Comparison of ENCODE assay signal across 1 cellular context in the genomic region with DNA sequence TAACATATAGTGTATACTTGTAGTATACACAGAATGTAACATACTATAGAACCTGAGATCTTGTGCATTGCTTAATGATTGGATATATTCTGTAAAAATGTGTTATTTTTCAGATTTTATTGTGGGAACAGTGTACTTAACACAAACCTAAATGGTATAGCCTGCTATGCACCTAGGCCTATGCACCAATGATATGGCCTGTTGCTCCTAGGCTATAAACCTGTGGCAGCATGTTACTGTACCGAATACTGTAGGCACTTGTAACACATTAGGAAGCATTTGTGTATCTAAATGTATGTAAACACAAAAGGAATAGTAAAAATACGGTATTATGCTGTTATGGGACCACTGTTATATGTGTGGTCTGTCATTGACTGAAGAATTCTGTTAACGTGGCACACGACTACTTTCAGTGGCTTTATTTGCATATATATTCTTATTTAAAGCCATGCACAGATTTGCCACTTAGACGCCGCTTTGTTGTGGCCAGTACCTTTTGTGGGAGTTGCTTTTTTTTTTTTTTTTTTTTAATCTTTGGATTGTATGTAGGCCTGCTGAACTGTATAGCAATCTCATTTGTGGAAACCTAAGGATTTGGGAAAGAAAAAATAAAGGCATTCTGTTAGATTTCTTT.
TF ChIP-seq lines count a peak whose summit lies in the region.

No MANE protein-coding gene starts in this region.

TF ChIP-seq in K562, 482 proteins besides CTCF, POLR2A, EP300 and RAD21:
- TF ChIP-seq FOXP1 (CRISPR knock-in tag; IDR thresholded peaks at IDR 0.05), result no peak
- TF ChIP-seq, protein P1, sequence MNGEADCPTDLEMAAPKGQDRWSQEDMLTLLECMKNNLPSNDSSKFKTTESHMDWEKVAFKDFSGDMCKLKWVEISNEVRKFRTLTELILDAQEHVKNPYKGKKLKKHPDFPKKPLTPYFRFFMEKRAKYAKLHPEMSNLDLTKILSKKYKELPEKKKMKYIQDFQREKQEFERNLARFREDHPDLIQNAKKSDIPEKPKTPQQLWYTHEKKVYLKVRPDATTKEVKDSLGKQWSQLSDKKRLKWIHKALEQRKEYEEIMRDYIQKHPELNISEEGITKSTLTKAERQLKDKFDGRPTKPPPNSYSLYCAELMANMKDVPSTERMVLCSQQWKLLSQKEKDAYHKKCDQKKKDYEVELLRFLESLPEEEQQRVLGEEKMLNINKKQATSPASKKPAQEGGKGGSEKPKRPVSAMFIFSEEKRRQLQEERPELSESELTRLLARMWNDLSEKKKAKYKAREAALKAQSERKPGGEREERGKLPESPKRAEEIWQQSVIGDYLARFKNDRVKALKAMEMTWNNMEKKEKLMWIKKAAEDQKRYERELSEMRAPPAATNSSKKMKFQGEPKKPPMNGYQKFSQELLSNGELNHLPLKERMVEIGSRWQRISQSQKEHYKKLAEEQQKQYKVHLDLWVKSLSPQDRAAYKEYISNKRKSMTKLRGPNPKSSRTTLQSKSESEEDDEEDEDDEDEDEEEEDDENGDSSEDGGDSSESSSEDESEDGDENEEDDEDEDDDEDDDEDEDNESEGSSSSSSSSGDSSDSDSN (IDR thresholded peaks at IDR 0.05; ENCODE audit: borderline replicate concordance in 1 of 2, low read depth in 2 of 2, low read length in 2 of 2), result no peak
- TF ChIP-seq, protein P2, sequence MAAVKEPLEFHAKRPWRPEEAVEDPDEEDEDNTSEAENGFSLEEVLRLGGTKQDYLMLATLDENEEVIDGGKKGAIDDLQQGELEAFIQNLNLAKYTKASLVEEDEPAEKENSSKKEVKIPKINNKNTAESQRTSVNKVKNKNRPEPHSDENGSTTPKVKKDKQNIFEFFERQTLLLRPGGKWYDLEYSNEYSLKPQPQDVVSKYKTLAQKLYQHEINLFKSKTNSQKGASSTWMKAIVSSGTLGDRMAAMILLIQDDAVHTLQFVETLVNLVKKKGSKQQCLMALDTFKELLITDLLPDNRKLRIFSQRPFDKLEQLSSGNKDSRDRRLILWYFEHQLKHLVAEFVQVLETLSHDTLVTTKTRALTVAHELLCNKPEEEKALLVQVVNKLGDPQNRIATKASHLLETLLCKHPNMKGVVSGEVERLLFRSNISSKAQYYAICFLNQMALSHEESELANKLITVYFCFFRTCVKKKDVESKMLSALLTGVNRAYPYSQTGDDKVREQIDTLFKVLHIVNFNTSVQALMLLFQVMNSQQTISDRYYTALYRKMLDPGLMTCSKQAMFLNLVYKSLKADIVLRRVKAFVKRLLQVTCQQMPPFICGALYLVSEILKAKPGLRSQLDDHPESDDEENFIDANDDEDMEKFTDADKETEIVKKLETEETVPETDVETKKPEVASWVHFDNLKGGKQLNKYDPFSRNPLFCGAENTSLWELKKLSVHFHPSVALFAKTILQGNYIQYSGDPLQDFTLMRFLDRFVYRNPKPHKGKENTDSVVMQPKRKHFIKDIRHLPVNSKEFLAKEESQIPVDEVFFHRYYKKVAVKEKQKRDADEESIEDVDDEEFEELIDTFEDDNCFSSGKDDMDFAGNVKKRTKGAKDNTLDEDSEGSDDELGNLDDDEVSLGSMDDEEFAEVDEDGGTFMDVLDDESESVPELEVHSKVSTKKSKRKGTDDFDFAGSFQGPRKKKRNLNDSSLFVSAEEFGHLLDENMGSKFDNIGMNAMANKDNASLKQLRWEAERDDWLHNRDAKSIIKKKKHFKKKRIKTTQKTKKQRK (IDR thresholded peaks at IDR 0.05; ENCODE audit: borderline replicate concordance, low read depth, low read length), result no peak
- no peak for TF ChIP-seq TEAD4 (IDR thresholded peaks at IDR 0.05; ENCODE audit: low read length)
- TF ChIP-seq TEAD4 (CRISPR knock-in tag; IDR thresholded peaks at IDR 0.05; ENCODE audit: borderline replicate concordance), result no peak
- TF ChIP-seq ZNF584 (CRISPR knock-in tag; IDR thresholded peaks at IDR 0.05; ENCODE audit: low read depth), result no peak
- no peak for TF ChIP-seq CAMTA2 (CRISPR knock-in tag; conservative IDR thresholded peaks at IDR 0.05)
- TF ChIP-seq POLR2G (IDR thresholded peaks at IDR 0.05; ENCODE audit: low read depth, low read length), result no peak
- no peak for TF ChIP-seq MAFF (IDR thresholded peaks at IDR 0.05; ENCODE audit: low read length)
- TF ChIP-seq, protein P3, sequence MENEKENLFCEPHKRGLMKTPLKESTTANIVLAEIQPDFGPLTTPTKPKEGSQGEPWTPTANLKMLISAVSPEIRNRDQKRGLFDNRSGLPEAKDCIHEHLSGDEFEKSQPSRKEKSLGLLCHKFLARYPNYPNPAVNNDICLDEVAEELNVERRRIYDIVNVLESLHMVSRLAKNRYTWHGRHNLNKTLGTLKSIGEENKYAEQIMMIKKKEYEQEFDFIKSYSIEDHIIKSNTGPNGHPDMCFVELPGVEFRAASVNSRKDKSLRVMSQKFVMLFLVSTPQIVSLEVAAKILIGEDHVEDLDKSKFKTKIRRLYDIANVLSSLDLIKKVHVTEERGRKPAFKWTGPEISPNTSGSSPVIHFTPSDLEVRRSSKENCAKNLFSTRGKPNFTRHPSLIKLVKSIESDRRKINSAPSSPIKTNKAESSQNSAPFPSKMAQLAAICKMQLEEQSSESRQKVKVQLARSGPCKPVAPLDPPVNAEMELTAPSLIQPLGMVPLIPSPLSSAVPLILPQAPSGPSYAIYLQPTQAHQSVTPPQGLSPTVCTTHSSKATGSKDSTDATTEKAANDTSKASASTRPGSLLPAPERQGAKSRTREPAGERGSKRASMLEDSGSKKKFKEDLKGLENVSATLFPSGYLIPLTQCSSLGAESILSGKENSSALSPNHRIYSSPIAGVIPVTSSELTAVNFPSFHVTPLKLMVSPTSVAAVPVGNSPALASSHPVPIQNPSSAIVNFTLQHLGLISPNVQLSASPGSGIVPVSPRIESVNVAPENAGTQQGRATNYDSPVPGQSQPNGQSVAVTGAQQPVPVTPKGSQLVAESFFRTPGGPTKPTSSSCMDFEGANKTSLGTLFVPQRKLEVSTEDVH (IDR thresholded peaks at IDR 0.05; ENCODE audit: low read depth, partially characterized antibody), result no peak
- TF ChIP-seq ZZZ3 (IDR thresholded peaks at IDR 0.05), result no peak
- TF ChIP-seq RFX1 (IDR thresholded peaks at IDR 0.05), result no peak
- TF ChIP-seq MTA3 (IDR thresholded peaks at IDR 0.05; ENCODE audit: borderline replicate concordance), result no peak
- TF ChIP-seq ZNF184 (CRISPR knock-in tag; IDR thresholded peaks at IDR 0.05), result no peak
- no peak for TF ChIP-seq ZEB2 (IDR thresholded peaks at IDR 0.05)
- TF ChIP-seq, protein P4, sequence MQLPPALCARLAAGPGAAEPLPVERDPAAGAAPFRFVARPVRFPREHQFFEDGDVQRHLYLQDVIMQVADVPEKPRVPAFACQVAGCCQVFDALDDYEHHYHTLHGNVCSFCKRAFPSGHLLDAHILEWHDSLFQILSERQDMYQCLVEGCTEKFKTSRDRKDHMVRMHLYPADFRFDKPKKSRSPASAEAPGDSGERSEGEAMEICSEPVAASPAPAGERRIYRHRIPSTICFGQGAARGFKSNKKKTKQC (CRISPR knock-in tag; IDR thresholded peaks at IDR 0.05), result no peak
TF ChIP-seq in K562: peak in this region for 0.
